In the genomic region with DNA sequence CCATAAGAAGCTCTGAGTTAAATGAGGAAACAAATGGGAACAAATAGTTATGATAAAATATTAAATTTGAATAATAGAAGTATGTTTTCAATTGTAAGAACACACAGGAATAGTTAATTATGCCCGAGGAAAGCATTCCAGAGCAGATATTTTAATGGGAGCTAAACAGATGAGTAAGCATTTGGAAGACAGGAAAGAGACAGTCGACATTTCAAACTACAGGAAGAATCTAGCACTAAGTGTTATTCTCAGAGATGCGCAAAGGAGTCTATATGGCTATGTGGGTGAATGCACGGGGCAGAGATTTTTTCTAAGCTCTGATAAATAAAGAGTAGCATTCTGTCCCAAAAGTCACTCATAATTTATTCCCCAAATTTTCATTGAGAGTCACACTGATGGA, we compare ENCODE assay signal across 2 cellular contexts.
TF ChIP-seq lines count a peak whose summit lies in the region.

No MANE protein-coding gene starts in this region.

TF ChIP-seq in SK-N-SH, 30 proteins besides CTCF, POLR2A, EP300 and RAD21 (continued from another document):
- TF ChIP-seq, protein P1, sequence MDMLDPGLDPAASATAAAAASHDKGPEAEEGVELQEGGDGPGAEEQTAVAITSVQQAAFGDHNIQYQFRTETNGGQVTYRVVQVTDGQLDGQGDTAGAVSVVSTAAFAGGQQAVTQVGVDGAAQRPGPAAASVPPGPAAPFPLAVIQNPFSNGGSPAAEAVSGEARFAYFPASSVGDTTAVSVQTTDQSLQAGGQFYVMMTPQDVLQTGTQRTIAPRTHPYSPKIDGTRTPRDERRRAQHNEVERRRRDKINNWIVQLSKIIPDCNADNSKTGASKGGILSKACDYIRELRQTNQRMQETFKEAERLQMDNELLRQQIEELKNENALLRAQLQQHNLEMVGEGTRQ (IDR thresholded peaks at IDR 0.05; ENCODE audit: borderline replicate concordance, low read depth, low read length), result no peak
- TF ChIP-seq NRF1 (IDR thresholded peaks at IDR 0.05; ENCODE audit: low read depth, low read length), result no peak
- TF ChIP-seq FOXM1 (IDR thresholded peaks at IDR 0.05; ENCODE audit: low read depth), result no peak
- TF ChIP-seq SMC3 (IDR thresholded peaks at IDR 0.05; ENCODE audit: low read depth, low read length), result no peak
- no peak for TF ChIP-seq REST (IDR thresholded peaks at IDR 0.05; ENCODE audit: low read depth, low read length)
- no peak for TF ChIP-seq MXI1 (IDR thresholded peaks at IDR 0.05; ENCODE audit: low read depth, low read length)
- no peak for TF ChIP-seq FOXJ3 (CRISPR knock-in tag; IDR thresholded peaks at IDR 0.05)

TF ChIP-seq in SK-N-SH treated with all-trans-retinoic acid at 6 μM for 48 hours, 23 proteins besides CTCF, POLR2A, EP300 and RAD21 (continued from another document):
- TF ChIP-seq, protein P2, sequence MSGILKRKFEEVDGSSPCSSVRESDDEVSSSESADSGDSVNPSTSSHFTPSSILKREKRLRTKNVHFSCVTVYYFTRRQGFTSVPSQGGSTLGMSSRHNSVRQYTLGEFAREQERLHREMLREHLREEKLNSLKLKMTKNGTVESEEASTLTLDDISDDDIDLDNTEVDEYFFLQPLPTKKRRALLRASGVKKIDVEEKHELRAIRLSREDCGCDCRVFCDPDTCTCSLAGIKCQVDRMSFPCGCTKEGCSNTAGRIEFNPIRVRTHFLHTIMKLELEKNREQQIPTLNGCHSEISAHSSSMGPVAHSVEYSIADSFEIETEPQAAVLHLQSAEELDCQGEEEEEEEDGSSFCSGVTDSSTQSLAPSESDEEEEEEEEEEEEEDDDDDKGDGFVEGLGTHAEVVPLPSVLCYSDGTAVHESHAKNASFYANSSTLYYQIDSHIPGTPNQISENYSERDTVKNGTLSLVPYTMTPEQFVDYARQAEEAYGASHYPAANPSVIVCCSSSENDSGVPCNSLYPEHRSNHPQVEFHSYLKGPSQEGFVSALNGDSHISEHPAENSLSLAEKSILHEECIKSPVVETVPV (CRISPR knock-in tag; IDR thresholded peaks at IDR 0.05), result no peak
- TF ChIP-seq ZNF565 (CRISPR knock-in tag; conservative IDR thresholded peaks at IDR 0.05; ENCODE audit: low read depth), result no peak
